ENCODE assay signal across 10 cellular contexts in the genomic region with DNA sequence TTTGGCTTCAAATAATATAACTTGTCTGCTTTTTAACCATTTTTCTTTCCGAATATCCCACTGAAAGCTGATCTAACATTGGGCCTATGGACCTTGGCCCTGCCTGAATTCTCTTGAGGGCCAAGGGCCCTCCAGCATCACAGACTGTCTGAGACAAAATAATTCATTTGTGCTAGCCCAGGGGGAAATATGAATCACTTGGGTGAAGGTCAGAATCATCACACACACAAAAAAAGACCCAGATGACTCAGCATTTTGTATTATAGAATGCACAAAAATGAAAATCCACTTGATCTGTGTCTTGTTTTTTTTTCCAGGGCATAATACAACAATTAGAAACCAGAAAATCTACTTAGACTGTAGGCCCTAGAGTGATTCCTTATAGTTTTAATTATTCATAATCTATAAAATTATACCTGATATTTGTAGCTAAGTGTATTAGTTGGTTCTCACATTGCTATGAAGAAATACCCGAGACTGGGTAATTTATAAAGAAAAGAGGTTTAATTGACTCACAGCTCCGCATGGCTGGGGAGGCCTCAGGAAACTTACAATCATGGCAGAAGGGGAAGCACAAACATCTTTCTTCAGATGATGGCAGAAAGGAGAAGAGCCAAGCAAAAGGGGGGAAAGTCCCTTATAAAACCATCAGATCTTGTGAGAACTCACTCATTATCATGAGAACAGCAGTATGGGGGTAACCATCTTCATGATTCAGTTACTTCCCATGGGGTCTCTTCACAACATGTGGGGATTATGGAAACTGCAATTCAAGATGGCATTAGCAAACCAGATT. TPM values are rescaled to one million over a fixed set of nuclear protein-coding genes. Genes with fewer than 3 reads are reported as not detected.
DNase-seq lines count a peak whose midpoint lies in the region; ATAC-seq and TF ChIP-seq lines count a peak whose summit lies in the region.
"Had no signal": no experiment of that assay in that cellular context is flagged by ENCODE, and none has a peak within 500 bp of the region (broad histone marks: within the 10 kb centered on the region; RNA-seq: fewer than 3 reads in every experiment).

No MANE protein-coding gene starts in this region.

- H3K9ac ChIP-seq in H9 (ENCODE audit: extremely low read depth, insufficient read length, low read length) (no peak overlapping the region), iPS-20b (ENCODE audit: low read depth, low read length) (peak overlapping the region; percentile 52; the same call in 1 of the 2 replicates)

- H3K36me3 ChIP-seq in iPS-20b (ENCODE audit: insufficient read depth, low read depth, low read length): no peaks in the 10 kb centered on the region

- no peak overlapping the region for H2BK12ac ChIP-seq in H9 (ENCODE audit: insufficient read length, low read depth, low read length)

- H3K23me2 ChIP-seq in H9 (ENCODE audit: insufficient read length, low read depth, low read length, poor library complexity, severe bottlenecking): no peaks in the 10 kb centered on the region

- H3K4me2 ChIP-seq in H9 (ENCODE audit: insufficient read depth, insufficient read length, low read length): no peak overlapping the region

- H4K5ac ChIP-seq in H9 (ENCODE audit: insufficient read length, low read depth, low read length): no peak overlapping the region

- H3K4me3 ChIP-seq in iPS-20b (ENCODE audit: low read length): peak overlapping the region; percentile 30; the same call in 1 of the 2 replicates

- H4K20me1 ChIP-seq in H9 (ENCODE audit: control insufficient read depth, insufficient read depth, insufficient read length): no peaks in the 10 kb centered on the region

- H3K27ac ChIP-seq in H9 (ENCODE audit: insufficient read length, low read depth, low read length) (no peak overlapping the region), iPS-20b (ENCODE audit: low read length) (peak overlapping the region; percentile 88)
- H3K27ac ChIP-seq: HL-60 had no signal

- peaks cover 0 to 3% (median 0%) of the 10 kb centered on the region in 3 donors for H3K27me3 Mint-ChIP-seq in CD14-positive monocyte (ENCODE audit: low read depth in 3 of 3)
- no peaks in the 10 kb centered on the region for H3K27me3 Mint-ChIP-seq in H9 (ENCODE audit: low read depth)
- H3K27me3 Mint-ChIP-seq in activated T-helper 2 cell treated with anti-CD3 and anti-CD28 coated beads, Interferon-gamma antibody, Interleukin-2, Interleukin-4, amounts not matched to agents 10 μg/mL and 5 μg/mL and 100 μg/mL, durations not matched to agents 14 hours and 24 hours and 36 hours (ENCODE audit: low read depth): no peaks in the 10 kb centered on the region

- H3K27me3 ChIP-seq in H9 (ENCODE audit: insufficient read depth, low read length) (no peaks in the 10 kb centered on the region), iPS-20b (ENCODE audit: insufficient read depth, low read length) (no peaks in the 10 kb centered on the region)

- no peak overlapping the region for H3K56ac ChIP-seq in H9 (ENCODE audit: insufficient read length, low read depth, low read length)

- peaks cover 0 to 3% (median 0%) of the 10 kb centered on the region in 7 donors for H3K9me3 Mint-ChIP-seq in CD14-positive monocyte
- no peaks in the 10 kb centered on the region; a peak in 1 of 5 replicates for H3K9me3 Mint-ChIP-seq in H9
- no peaks in the 10 kb centered on the region for H3K9me3 Mint-ChIP-seq in activated T-helper 2 cell treated with anti-CD3 and anti-CD28 coated beads, Interferon-gamma antibody, Interleukin-2, Interleukin-4, amounts not matched to agents 10 μg/mL and 5 μg/mL and 100 μg/mL, durations not matched to agents 14 hours and 24 hours and 36 hours
- H3K9me3 Mint-ChIP-seq: activated naive CD4-positive, alpha-beta T cell treated with anti-CD3 and anti-CD28 coated beads, Interleukin-2, amount 10 ng/mL, durations not matched to agents 7 days and 5 days had no signal

- H3K4me1 Mint-ChIP-seq in CD14-positive monocyte (peaks cover 2% of the 10 kb centered on the region), H9 (peaks cover 20 to 35% of the 10 kb centered on the region in 2 experiments)
- peaks cover 7% of the 10 kb centered on the region for H3K4me1 Mint-ChIP-seq in activated T-helper 2 cell treated with anti-CD3 and anti-CD28 coated beads, Interferon-gamma antibody, Interleukin-2, Interleukin-4, amounts not matched to agents 10 μg/mL and 5 μg/mL and 100 μg/mL, durations not matched to agents 14 hours and 24 hours and 36 hours (ENCODE audit: low read depth)

- H3K27ac Mint-ChIP-seq in CD14-positive monocyte: peak overlapping the region in 6 of 7 donors; percentile 15 to 76 (median 60)
- peak overlapping the region; percentile 86 to 99 (median 97) for H3K27ac Mint-ChIP-seq in H9
- H3K27ac Mint-ChIP-seq in activated T-helper 2 cell treated with anti-CD3 and anti-CD28 coated beads, Interferon-gamma antibody, Interleukin-2, Interleukin-4, amounts not matched to agents 10 μg/mL and 5 μg/mL and 100 μg/mL, durations not matched to agents 14 hours and 24 hours and 36 hours: peak overlapping the region; percentile 81
- H3K27ac Mint-ChIP-seq: activated naive CD4-positive, alpha-beta T cell treated with anti-CD3 and anti-CD28 coated beads, Interleukin-2, amount 10 ng/mL, durations not matched to agents 7 days and 5 days had no signal

- intact Hi-C loops in CD14-positive monocyte (cut with micrococcal nuclease): no loop called here
- intact Hi-C loops in activated T-helper 2 cell treated with anti-CD3 and anti-CD28 coated beads, Interferon-gamma antibody, Interleukin-2, Interleukin-4, amounts not matched to agents 10 μg/mL and 5 μg/mL and 100 μg/mL, durations not matched to agents 14 hours and 24 hours and 36 hours (cut with micrococcal nuclease): loop anchor here (5.0 kb wide), 1 partner anchor 35 kb away; no protein-coding TSS in a partner anchor

- H3K4me3 Mint-ChIP-seq in CD14-positive monocyte (no peak overlapping the region), H9 (peak overlapping the region in 1 of 2 experiments; percentile 62; a peak in 3 of 5 replicates)
- H3K4me3 Mint-ChIP-seq in activated T-helper 2 cell treated with anti-CD3 and anti-CD28 coated beads, Interferon-gamma antibody, Interleukin-2, Interleukin-4, amounts not matched to agents 10 μg/mL and 5 μg/mL and 100 μg/mL, durations not matched to agents 14 hours and 24 hours and 36 hours (ENCODE audit: low read depth): no peak overlapping the region
- H3K4me3 Mint-ChIP-seq: activated naive CD4-positive, alpha-beta T cell treated with anti-CD3 and anti-CD28 coated beads, Interleukin-2, amount 10 ng/mL, durations not matched to agents 7 days and 5 days had no signal

- no peaks in the 10 kb centered on the region for H3K79me1 ChIP-seq in H9 (ENCODE audit: insufficient read depth, low read depth, low read length, poor library complexity, severe bottlenecking)

- no peak overlapping the region for H3K23ac ChIP-seq in H9 (ENCODE audit: insufficient read length, low read depth, low read length)

- no peak overlapping the region for H2AFZ ChIP-seq in H9 (ENCODE audit: low read length)

- ATAC-seq in HG02884 (IDR thresholded peaks at IDR 0.05; ENCODE audit: unreplicated experiment): no peak

- H3K9me3 ChIP-seq in H9 (ENCODE audit: control insufficient read depth, low read depth, low read length) (no peaks in the 10 kb centered on the region), iPS-20b (ENCODE audit: insufficient read depth, low read depth, low read length) (no peaks in the 10 kb centered on the region)

- no CpG with 5 or more reads among the region's 3 CpGs for WGBS in H9 (ENCODE audit: extremely low coverage, insufficient read length, low lambda C conversion rate)

- TF ChIP-seq CTCF in CD14-positive monocyte (IDR thresholded peaks at IDR 0.05) (no peak), H9 (conservative IDR thresholded peaks at IDR 0.05) (no peak)

- H3K4me1 ChIP-seq in H9 (ENCODE audit: insufficient read depth, low read length) (no peaks in the 10 kb centered on the region; the same call in 1 of the 2 replicates), iPS-20b (ENCODE audit: insufficient read depth, low read length) (peaks cover 21% of the 10 kb centered on the region; the same call in 1 of the 2 replicates)

- no peak overlapping the region for H2AK5ac ChIP-seq in H9 (ENCODE audit: insufficient read length, low read length)

- H3K4ac ChIP-seq in H9 (ENCODE audit: low read depth, low read length): no peak overlapping the region

- H3K79me2 ChIP-seq in H9 (ENCODE audit: insufficient read depth, low read length): no peaks in the 10 kb centered on the region

- H3T11ph ChIP-seq in H9 (ENCODE audit: low read length): no peak overlapping the region

- H2BK5ac ChIP-seq in H9 (ENCODE audit: insufficient read length, low read length): no peak overlapping the region

- H2BK15ac ChIP-seq in H9 (ENCODE audit: low read depth, low read length): no peak overlapping the region

- H3K18ac ChIP-seq in H9 (ENCODE audit: insufficient read length, low read depth, low read length): no peak overlapping the region

- H4K8ac ChIP-seq in H9 (replicated peaks; ENCODE audit: insufficient read length, low read depth, low read length): no peak overlapping the region

- H3K14ac ChIP-seq in H9 (ENCODE audit: insufficient read depth, low read length): no peak overlapping the region

- H4K91ac ChIP-seq in H9 (ENCODE audit: insufficient read length, low read depth, low read length): no peak overlapping the region

- no peak overlapping the region for H2BK20ac ChIP-seq in H9 (ENCODE audit: low read depth, low read length, poor library complexity, severe bottlenecking)

- no peak overlapping the region for H2BK120ac ChIP-seq in H9 (ENCODE audit: low read depth, low read length, poor library complexity, severe bottlenecking)

- H3K36me3 Mint-ChIP-seq in CD14-positive monocyte (no peaks in the 10 kb centered on the region), H9 (ENCODE audit: insufficient read depth in 1 of 3, low read depth in 3 of 3) (no peaks in the 10 kb centered on the region)
- no peaks in the 10 kb centered on the region for H3K36me3 Mint-ChIP-seq in activated T-helper 2 cell treated with anti-CD3 and anti-CD28 coated beads, Interferon-gamma antibody, Interleukin-2, Interleukin-4, amounts not matched to agents 10 μg/mL and 5 μg/mL and 100 μg/mL, durations not matched to agents 14 hours and 24 hours and 36 hours (ENCODE audit: low read depth)

- DNase-seq in CD14-positive monocyte (ENCODE audit: low spot score) (no peak), H9 (no peak), H4 (ENCODE audit: low spot score) (no peak), CD1c-positive myeloid dendritic cell (ENCODE audit: extremely low spot score) (no peak), NCI-H446 treated with DMSO at 0.1 percent for 48 hours (lab: John Stamatoyannopoulos, UW) (no peak)
- no peak for DNase-seq in activated T-helper 2 cell treated with anti-CD3 and anti-CD28 coated beads, Interferon-gamma antibody, Interleukin-2, Interleukin-4, amounts not matched to agents 10 μg/mL and 5 μg/mL and 100 μg/mL, durations not matched to agents 14 hours and 24 hours and 36 hours (ENCODE audit: low spot score)
- DNase-seq: activated naive CD4-positive, alpha-beta T cell treated with anti-CD3 and anti-CD28 coated beads, Interleukin-2, amount 10 ng/mL, durations not matched to agents 7 days and 5 days had no signal

RNA-seq across cellular contexts. Expression of gene RDX, which starts 15.6 kb away (rescaled TPM):
- 10 to 100 TPM; 20.9 to 22.0 TPM for polyA plus RNA-seq in CD14-positive monocyte
- 86.6 and 96.2 TPM in 2 replicates for total RNA-seq in H9 (2021)
- 63.3 and 64.8 TPM in 2 replicates for total RNA-seq in activated T-helper 2 cell treated with anti-CD3 and anti-CD28 coated beads, Interferon-gamma antibody, Interleukin-2, Interleukin-4, amounts not matched to agents 10 μg/mL and 5 μg/mL and 100 μg/mL, durations not matched to agents 14 hours and 24 hours and 36 hours
- total RNA-seq in H4 (2014; rRNA removed; shearing (Covaris generic)): 55.4 and 68.9 TPM in 2 replicates
